ENCODE assay signal across 17 cellular contexts in the genomic region with DNA sequence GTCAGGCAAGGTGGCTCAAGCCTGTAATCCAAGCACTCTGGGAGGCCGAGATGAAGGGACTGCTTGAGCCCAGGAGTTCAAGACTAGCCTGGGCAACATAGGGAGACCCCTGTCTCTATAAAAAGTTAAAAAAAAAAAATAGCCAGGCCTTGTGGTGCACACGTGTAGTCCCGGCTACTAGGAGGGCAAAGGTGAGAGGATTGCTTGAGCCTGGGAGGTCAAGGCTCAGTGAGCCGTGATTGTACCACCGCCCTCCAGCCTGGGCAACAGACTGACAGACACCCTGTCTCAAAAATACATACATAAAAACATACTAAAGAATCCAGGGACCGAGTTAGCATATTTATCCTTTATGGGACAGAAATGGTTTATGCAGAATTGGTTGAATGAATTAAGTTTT. TPM values are rescaled to one million over a fixed set of nuclear protein-coding genes. Genes with fewer than 3 reads are reported as not detected.
"Had no signal": no experiment of that assay in that cellular context is flagged by ENCODE, and none has a peak within 500 bp of the region (broad histone marks: within the 10 kb centered on the region; RNA-seq: fewer than 3 reads in every experiment).

No MANE protein-coding gene starts in this region.

- H3K9me3 Mint-ChIP-seq: activated T-cell treated with anti-CD3 and anti-CD28 coated beads, Interleukin-2, amount 50 U/mL, for 4 hours; natural killer cell; WTC11 had no signal

- H3K4me3 Mint-ChIP-seq: activated T-cell treated with anti-CD3 and anti-CD28 coated beads, Interleukin-2, amount 50 U/mL, for 4 hours; natural killer cell; WTC11 had no signal

- H3K27me3 ChIP-seq: esophagus squamous epithelium, sigmoid colon had no signal

- H3K9me3 ChIP-seq: esophagus squamous epithelium, prostate gland, sigmoid colon, SK-N-SH, thoracic aorta had no signal

- H3K27ac ChIP-seq: sigmoid colon, thoracic aorta had no signal

- H3K9me2 ChIP-seq: SK-N-SH had no signal

- H3K4me3 ChIP-seq: esophagus squamous epithelium, prostate gland, sigmoid colon, thoracic aorta had no signal

- H3K4me2 ChIP-seq: SK-N-SH had no signal

- H3K36me3 ChIP-seq: prostate gland, sigmoid colon, thoracic aorta had no signal

- H3K36me3 Mint-ChIP-seq: natural killer cell, WTC11 had no signal

- DNase-seq: activated CD4-positive, alpha-beta T cell treated with anti-CD3 and anti-CD28 coated beads, Interleukin-2, amount 50 U/mL, for 1 hour; activated naive CD4-positive, alpha-beta T cell treated with Interleukin-2 at 50 U/mL for 16 hours; activated T-cell treated with anti-CD3 and anti-CD28 coated beads, Interleukin-2, amount 50 U/mL, for 4 hours; anterior cingulate cortex; esophagus squamous epithelium; left colon; natural killer cell; nucleus accumbens; sigmoid colon; SK-N-SH; stimulated activated CD4-positive, alpha-beta T cell treated with anti-CD3 and anti-CD28 coated beads, Interleukin-12 subunit alpha, Interleukin-12 subunit beta, amount 100 ng/mL, for 4 hours; stimulated activated naive CD4-positive, alpha-beta T cell treated with Interleukin-2 at 50 U/mL for 16 hours; T-helper 1 cell had no signal

- H3K27ac Mint-ChIP-seq: WTC11 had no signal

- ATAC-seq: activated T-cell treated with anti-CD3 and anti-CD28 coated beads, Interleukin-2, amount 50 U/mL, for 4 hours; left colon; natural killer cell; WTC11 had no signal

RNA-seq across cellular contexts. Expression of gene ERICH6, which starts 45.5 kb away (rescaled TPM):
- total RNA-seq: activated CD8-positive, alpha-beta memory T cell treated with anti-CD3 and anti-CD28 coated beads for 36 hours; activated T-cell treated with anti-CD3 and anti-CD28 coated beads, Interleukin-2, amount 50 U/mL, for 4 hours; esophagus squamous epithelium; left colon; sigmoid colon; thoracic aorta had no signal
- polyA plus RNA-seq: sigmoid colon had no signal
